In genomic region chr13:78201411-78201810, GRCh38 we compare ENCODE assay signal across 19 cellular contexts.
A peak's percentile ranks its signal among the peaks of the same experiment; 100 is the strongest.
DNase-seq lines count a peak whose midpoint lies in the region; ATAC-seq lines count a peak whose summit lies in the region.
"Had no signal": no experiment of that assay in that cellular context is flagged by ENCODE, and none has a peak within 500 bp of the region (broad histone marks: within the 10 kb centered on the region; RNA-seq: fewer than 3 reads in every experiment).

No MANE protein-coding gene starts in this region.

- H3K79me2 ChIP-seq in mesendoderm (ENCODE audit: control insufficient read depth, insufficient read depth, low read length), result no peaks in the 10 kb centered on the region

- no peaks in the 10 kb centered on the region for H3K36me3 ChIP-seq in mesendoderm (ENCODE audit: control insufficient read depth, insufficient read depth, low read length)
- H3K36me3 ChIP-seq: neutrophil, SJSA1 had no signal

- intact Hi-C loops in left colon (cut with DNase I, micrococcal nuclease), result no loop called here

- H2BK5ac ChIP-seq in mesendoderm (ENCODE audit: low read length), result no peak overlapping the region

- ATAC-seq in GM18519 (IDR thresholded peaks at IDR 0.05; ENCODE audit: low FRiP score, unreplicated experiment) (peak; percentile 77), GM21423 (IDR thresholded peaks at IDR 0.05; ENCODE audit: unreplicated experiment) (peak; percentile 69), HG03039 (IDR thresholded peaks at IDR 0.05; ENCODE audit: unreplicated experiment) (peak; percentile 56), HG02970 (IDR thresholded peaks at IDR 0.05; ENCODE audit: low FRiP score, unreplicated experiment) (no peak), left colon (no peak)
- ATAC-seq: body of pancreas had no signal

- H3K4me3 ChIP-seq in mesendoderm (ENCODE audit: low read length), result no peak overlapping the region
- H3K4me3 ChIP-seq: body of pancreas, SJSA1 had no signal

- no peak overlapping the region for H3K56ac ChIP-seq in mesendoderm (ENCODE audit: low read length)

- DNase-seq in mesendoderm (no peak), putamen (ENCODE audit: low spot score) (no peak), left colon (no peak), HCEC 1CT (no peak)
- DNase-seq: activated naive CD4-positive, alpha-beta T cell; body of pancreas; C1 segment of cervical spinal cord; dermis blood vessel endothelial cell; EL; mammary epithelial cell; NCI-H2171; stimulated activated CD4-positive, alpha-beta T cell treated with anti-CD3 and anti-CD28 coated beads, Interleukin-4, amount 100 ng/mL, for 4 hours; stimulated activated naive B cell treated with anti-CD40 and anti-IgM and Interleukin-4, amounts not matched to agents 10 μg/mL and 1 μg/mL and 100 μg/mL, for 72 hours had no signal

- no CpG with 5 or more reads among the region's 3 CpGs for WGBS in mesendoderm (ENCODE audit: extremely low coverage, insufficient coverage, low lambda C conversion rate)

- no peak overlapping the region for H3K4me2 ChIP-seq in mesendoderm (ENCODE audit: low read length)

- H3K4me1 ChIP-seq in mesendoderm (ENCODE audit: control insufficient read depth, low read depth, low read length), result no peaks in the 10 kb centered on the region
- H3K4me1 ChIP-seq: body of pancreas, SJSA1 had no signal

- no peaks in the 10 kb centered on the region for H3K79me1 ChIP-seq in mesendoderm (ENCODE audit: low read length)

- H2AK5ac ChIP-seq in mesendoderm (ENCODE audit: low read length), result no peak overlapping the region

- no peak overlapping the region for H2BK120ac ChIP-seq in mesendoderm (ENCODE audit: low read depth, low read length)

- no peak overlapping the region for H3K18ac ChIP-seq in mesendoderm (ENCODE audit: low read length)

- H3K27me3 ChIP-seq in mesendoderm (ENCODE audit: insufficient read depth, low read length, poor library complexity), result no peaks in the 10 kb centered on the region
- H3K27me3 ChIP-seq: body of pancreas, neutrophil had no signal

- no peak overlapping the region for H3K27ac ChIP-seq in mesendoderm (ENCODE audit: low read depth, low read length)
- H3K27ac ChIP-seq: body of pancreas, neutrophil, SJSA1 had no signal

- H3K23ac ChIP-seq in mesendoderm (ENCODE audit: low read length), result no peak overlapping the region

- H3K9ac ChIP-seq in mesendoderm (ENCODE audit: low read length), result no peak overlapping the region

- H3K4ac ChIP-seq in mesendoderm (ENCODE audit: low read depth, low read length), result no peak overlapping the region

- no peak overlapping the region for H2BK15ac ChIP-seq in mesendoderm (replicated peaks; ENCODE audit: low read depth)

- H4K5ac ChIP-seq in mesendoderm (ENCODE audit: low read length), result no peak overlapping the region

- H4K8ac ChIP-seq in mesendoderm (ENCODE audit: low read depth, low read length), result peak overlapping the region; percentile 28

Comparison
In these comparisons a context has a peak if more than half of its experiments do, and no peak if none do; other contexts are left out.
1. ATAC-seq: peak in GM18519 (single experiment), GM21423 (single experiment) and HG03039 (single experiment); none in HG02970 (single experiment) and left colon (single experiment).